Comparison of ENCODE assay signal across 22 cellular contexts in genomic region chr3:159234306-159234705, GRCh38.
DNase-seq lines count a peak whose midpoint lies in the region; ATAC-seq and TF ChIP-seq lines count a peak whose summit lies in the region.
"Had no signal": no experiment of that assay in that cellular context is flagged by ENCODE, and none has a peak within 500 bp of the region (broad histone marks: within the 10 kb centered on the region; RNA-seq: fewer than 3 reads in every experiment).

No MANE protein-coding gene starts in this region.

- DNase-seq in GM04504 (ENCODE audit: low read depth): peak; percentile 19
- DNase-seq in M059J (ENCODE audit: low read depth): peak; percentile 66
- DNase-seq in dermis blood vessel endothelial cell: peak; percentile 23
- DNase-seq in retinal pigment epithelial cell (ENCODE audit: low read depth): peak; percentile 30
- no peak for DNase-seq in HuH-7 (ENCODE audit: low spot score)
- DNase-seq in testis: no peak
- no peak for DNase-seq in HuH-7.5 (ENCODE audit: low spot score)
- DNase-seq in right cardiac atrium: no peak
- DNase-seq: activated gamma-delta T cell treated with Interleukin-2 at 50 U/mL for 16 hours; anterior cingulate cortex; gastrocnemius medialis; mesendoderm; MV-4-11; NCI-H187; NCI-H226; posterior cingulate gyrus; stimulated activated CD4-positive, alpha-beta T cell treated with anti-CD3 and anti-CD28 coated beads, Interleukin-4, amount 100 ng/mL, for 4 hours; T-helper 17 cell; WERI-Rb-1 had no signal

- no peak overlapping the region for H3K4me3 ChIP-seq in retinal pigment epithelial cell (ENCODE audit: low read length)
- no peak overlapping the region for H3K4me3 ChIP-seq in testis
- no peak overlapping the region for H3K4me3 ChIP-seq in right cardiac atrium (ENCODE audit: low read length)
- H3K4me3 ChIP-seq: gastrocnemius medialis, SJCRH30, skin epidermis had no signal

- 33 to 47% methylated on average over 2 to 3 of the region's 3 CpGs for WGBS in testis, 2 donors
- WGBS in right cardiac atrium: 34% methylated on average over 3 of the region's 3 CpGs

- TF ChIP-seq CTCF in retinal pigment epithelial cell (conservative IDR thresholded peaks at IDR 0.05; ENCODE audit: low read depth, low read length): no peak
- TF ChIP-seq CTCF in testis (IDR thresholded peaks at IDR 0.05): no peak

- no peak for TF ChIP-seq POLR2A in testis (IDR thresholded peaks at IDR 0.05)

- H3K27me3 ChIP-seq in testis: no peaks in the 10 kb centered on the region
- no peaks in the 10 kb centered on the region for H3K27me3 ChIP-seq in right cardiac atrium (ENCODE audit: control insufficient read depth, insufficient read depth)
- H3K27me3 ChIP-seq: gastrocnemius medialis, SJCRH30 had no signal

- H3K4me1 ChIP-seq in testis: no peaks in the 10 kb centered on the region
- no peaks in the 10 kb centered on the region for H3K4me1 ChIP-seq in right cardiac atrium (ENCODE audit: control insufficient read depth, insufficient read depth, low read length)
- H3K4me1 ChIP-seq: gastrocnemius medialis, SJCRH30 had no signal

- ATAC-seq in right cardiac atrium: no peak
- ATAC-seq: gastrocnemius medialis; natural killer cell treated with Interleukin-12 subunit alpha and Interleukin-12 subunit beta and Interleukin-15 and Interleukin-18, amount 100 ng/mL, for 72 hours; T-helper 17 cell had no signal

- no peaks in the 10 kb centered on the region for H3K36me3 ChIP-seq in testis (ENCODE audit: low read depth, missing control alignments)
- H3K36me3 ChIP-seq: gastrocnemius medialis, SJCRH30, WERI-Rb-1 had no signal

- intact Hi-C loops in testis (cut with DNase I; ENCODE audit: low total_unique reads): no loop called here
- intact Hi-C loops in right cardiac atrium (cut with DNase I): no loop called here

- H3K9me3 ChIP-seq in testis: no peaks in the 10 kb centered on the region
- H3K9me3 ChIP-seq in right cardiac atrium (ENCODE audit: control insufficient read depth, low read length): no peaks in the 10 kb centered on the region
- H3K9me3 ChIP-seq: gastrocnemius medialis, SJCRH30 had no signal

- H3K27ac ChIP-seq in testis: no peak overlapping the region
- H3K27ac ChIP-seq in right cardiac atrium (ENCODE audit: low read length): no peak overlapping the region
- H3K27ac ChIP-seq: gastrocnemius medialis, SJCRH30, skin epidermis, WERI-Rb-1 had no signal

Comparison
In these comparisons a context has a peak if more than half of its experiments do, and no peak if none do; other contexts are left out.
1. DNase-seq: peak in GM04504 (single experiment), M059J (single experiment), dermis blood vessel endothelial cell (single experiment) and retinal pigment epithelial cell (single experiment); none in HuH-7 (single experiment), testis (single experiment), HuH-7.5 (single experiment) and right cardiac atrium (0 of 3).